In genomic region chr12:120688527-120689071, GRCh38 we compare ENCODE assay signal across 9 cellular contexts. TPM values are rescaled to one million over a fixed set of nuclear protein-coding genes. Genes with fewer than 3 reads are reported as not detected.
DNase-seq lines count a peak whose midpoint lies in the region; ATAC-seq and TF ChIP-seq lines count a peak whose summit lies in the region.
"Had no signal": no experiment of that assay in that cellular context is flagged by ENCODE, and none has a peak within 500 bp of the region (broad histone marks: within the 10 kb centered on the region; RNA-seq: fewer than 3 reads in every experiment).

No MANE protein-coding gene starts in this region.

- H3K4me3 Mint-ChIP-seq in Calu3 (ENCODE audit: low read depth, unreplicated experiment) (peak overlapping the region; percentile 91), brain (peak overlapping the region; percentile 88 to 96 (median 90))

- no peak overlapping the region for H2BK15ac ChIP-seq in mesendoderm (replicated peaks; ENCODE audit: low read depth)

- no peaks in the 10 kb centered on the region for H3K27me3 Mint-ChIP-seq in Calu3 (ENCODE audit: unreplicated experiment)
- H3K27me3 Mint-ChIP-seq in brain = peaks cover 7% of the 10 kb centered on the region

- no peak overlapping the region for H4K8ac ChIP-seq in mesendoderm (ENCODE audit: low read depth, low read length)

- peak overlapping the region; percentile 39 for H3K4me2 ChIP-seq in mesendoderm (ENCODE audit: low read length)

- H3K56ac ChIP-seq in mesendoderm (ENCODE audit: low read length) = peak overlapping the region; percentile 96

- DNase-seq in Calu3 (peak; percentile 30), MG63 (peak; percentile 20), mesendoderm (no peak), hippocampal formation (lab: John Stamatoyannopoulos, UW) (no peak), ecto neural progenitor cell (ENCODE audit: low spot score) (no peak), HPDE6-E6E7 (ENCODE audit: extremely low spot score) (no peak)

- peaks cover 61% of the 10 kb centered on the region for H3K79me2 ChIP-seq in mesendoderm (ENCODE audit: control insufficient read depth, insufficient read depth, low read length)

- no peaks in the 10 kb centered on the region for H3K9me3 ChIP-seq in MG63

- no peaks in the 10 kb centered on the region for H3K9me3 Mint-ChIP-seq in Calu3 (ENCODE audit: low read depth, unreplicated experiment)
- peaks cover 0 to 3% (median 0%) of the 10 kb centered on the region in 5 experiments for H3K9me3 Mint-ChIP-seq in brain

- no peak overlapping the region for H2BK5ac ChIP-seq in mesendoderm (ENCODE audit: low read length)

- H3K23ac ChIP-seq in mesendoderm (ENCODE audit: low read length) = no peak overlapping the region

- H4K5ac ChIP-seq in mesendoderm (ENCODE audit: low read length) = no peak overlapping the region

- H3K4ac ChIP-seq in mesendoderm (ENCODE audit: low read depth, low read length) = no peak overlapping the region

- H3K4me3 ChIP-seq in MG63 (peak overlapping the region; percentile 66), mesendoderm (ENCODE audit: low read length) (peak overlapping the region; percentile 63)

- H2AK5ac ChIP-seq in mesendoderm (ENCODE audit: low read length) = no peak overlapping the region

- H3K36me3 ChIP-seq in MG63 (peaks cover 24% of the 10 kb centered on the region), mesendoderm (ENCODE audit: control insufficient read depth, insufficient read depth, low read length) (no peaks in the 10 kb centered on the region)

- H3K27me3 ChIP-seq in MG63 (no peaks in the 10 kb centered on the region), mesendoderm (ENCODE audit: insufficient read depth, low read length, poor library complexity) (no peaks in the 10 kb centered on the region)

- H3K27ac Mint-ChIP-seq in Calu3 (ENCODE audit: unreplicated experiment) (peak overlapping the region; percentile 63), brain (peak overlapping the region; percentile 19 to 96 (median 61))

- CTCF ChIA-PET in Calu3 (lab: Charles Lee) = interaction anchor here (1.1 kb wide), 1 partner anchor 39 kb away, joined by 3 read pairs; no protein-coding TSS in a partner anchor

- H3K4me1 Mint-ChIP-seq in Calu3 (ENCODE audit: low read depth, unreplicated experiment) (peaks cover 43% of the 10 kb centered on the region), brain (peaks cover 61% of the 10 kb centered on the region)

- no peak overlapping the region for H2BK120ac ChIP-seq in mesendoderm (ENCODE audit: low read depth, low read length)

- H3K9ac ChIP-seq in mesendoderm (ENCODE audit: low read length) = peak overlapping the region; percentile 96

- TF ChIP-seq CTCF in Calu3 (IDR thresholded peaks at IDR 0.05; ENCODE audit: unreplicated experiment) (no peak), brain (conservative IDR thresholded peaks at IDR 0.05) (no peak)

- H3K36me3 Mint-ChIP-seq in Calu3 (ENCODE audit: insufficient read depth, unreplicated experiment) = peaks cover 44% of the 10 kb centered on the region
- H3K36me3 Mint-ChIP-seq in brain = peaks cover 12% of the 10 kb centered on the region

- H3K79me1 ChIP-seq in mesendoderm (ENCODE audit: low read length) = peaks cover 30% of the 10 kb centered on the region

- H3K4me1 ChIP-seq in mesendoderm (ENCODE audit: control insufficient read depth, low read depth, low read length) = peaks cover 19% of the 10 kb centered on the region

- no TSS peak for BruUV-seq in Calu3 (replicated peaks; lab: Mats Ljungman, UMichigan)

- WGBS in mesendoderm (ENCODE audit: extremely low coverage, insufficient coverage, low lambda C conversion rate) = no CpG with 5 or more reads among the region's 6 CpGs

- ATAC-seq in HG02798 (IDR thresholded peaks at IDR 0.05; ENCODE audit: poor library complexity, unreplicated experiment) = no peak

- intact Hi-C loops in Calu3 (cut with micrococcal nuclease; ENCODE audit: unreplicated experiment) = loop anchor here (2.0 kb wide), 1 partner anchor 22 kb away; the partner anchor contains the start of gene UNC119B

- H3K18ac ChIP-seq in mesendoderm (ENCODE audit: low read length) = no peak overlapping the region

- no peak overlapping the region for H3K27ac ChIP-seq in mesendoderm (ENCODE audit: low read depth, low read length)

RNA-seq across cellular contexts. Expression of gene MLEC, which starts 1.6 kb away (rescaled TPM):
- total RNA-seq in Calu3 (2022) = 268 and 290 TPM in 2 replicates
- total RNA-seq in MG63 (2014; rRNA removed; shearing (Covaris generic); ENCODE audit: low replicate concordance) = 128 and 143 TPM in 2 replicates
- polyA plus RNA-seq in brain (ENCODE audit: insufficient read depth, low read depth, low replicate concordance) = 56.5 TPM
- polyA plus RNA-seq in mesendoderm (2013, experiment 1 of 2) = 82.7 TPM
- polyA plus RNA-seq in mesendoderm (2013, experiment 2 of 2) = 85.1 TPM

RNA-seq across cellular contexts. Expression of gene UNC119B, which starts 21.7 kb away (rescaled TPM):
- total RNA-seq in Calu3 (2022) = 31.6 and 33.5 TPM in 2 replicates
- 30.8 and 43.8 TPM in 2 replicates for total RNA-seq in MG63 (2014; rRNA removed; shearing (Covaris generic); ENCODE audit: low replicate concordance)
- polyA plus RNA-seq in brain (ENCODE audit: insufficient read depth, low read depth, low replicate concordance) = 27.8 TPM
- polyA plus RNA-seq in mesendoderm (2013, experiment 1 of 2) = 24.0 TPM
- 23.4 TPM for polyA plus RNA-seq in mesendoderm (2013, experiment 2 of 2)

RNA-seq across cellular contexts. Expression of gene ACADS, which starts 37.0 kb away (rescaled TPM):
- 16.1 and 21.2 TPM in 2 replicates for total RNA-seq in Calu3 (2022)
- total RNA-seq in MG63 (2014; rRNA removed; shearing (Covaris generic); ENCODE audit: low replicate concordance) = 6.4 and 7.5 TPM in 2 replicates
- 28.2 TPM for polyA plus RNA-seq in brain (ENCODE audit: insufficient read depth, low read depth, low replicate concordance)
- 1.0 TPM for polyA plus RNA-seq in mesendoderm (2013, experiment 1 of 2)
- 1.1 TPM for polyA plus RNA-seq in mesendoderm (2013, experiment 2 of 2)

RNA-seq across cellular contexts. Expression of gene CABP1, which starts 48.2 kb away (rescaled TPM):
- 0.14 and 0.98 TPM in 2 replicates for total RNA-seq in Calu3 (2022)
- not detected in 2 replicates for total RNA-seq in MG63 (2014; rRNA removed; shearing (Covaris generic); ENCODE audit: low replicate concordance)
- polyA plus RNA-seq in brain (ENCODE audit: insufficient read depth, low read depth, low replicate concordance) = 103 TPM
- 0.62 TPM for polyA plus RNA-seq in mesendoderm (2013, experiment 1 of 2)
- 0.67 TPM for polyA plus RNA-seq in mesendoderm (2013, experiment 2 of 2)
- total RNA-seq: T-helper 2 cell treated with Interferon-gamma antibody and Interleukin-4, amounts not matched to agents 100 ng/mL and 5 ng/mL, for 36 hours had no signal

Comparison
In these comparisons a context has a peak if more than half of its experiments do, and no peak if none do; other contexts are left out.
1. DNase-seq: peak in Calu3 (single experiment) and MG63 (single experiment); none in mesendoderm (single experiment), hippocampal formation (0 of 2), ecto neural progenitor cell (single experiment) and HPDE6-E6E7 (single experiment).